ENCODE assay signal across 12 cellular contexts in the genomic region with DNA sequence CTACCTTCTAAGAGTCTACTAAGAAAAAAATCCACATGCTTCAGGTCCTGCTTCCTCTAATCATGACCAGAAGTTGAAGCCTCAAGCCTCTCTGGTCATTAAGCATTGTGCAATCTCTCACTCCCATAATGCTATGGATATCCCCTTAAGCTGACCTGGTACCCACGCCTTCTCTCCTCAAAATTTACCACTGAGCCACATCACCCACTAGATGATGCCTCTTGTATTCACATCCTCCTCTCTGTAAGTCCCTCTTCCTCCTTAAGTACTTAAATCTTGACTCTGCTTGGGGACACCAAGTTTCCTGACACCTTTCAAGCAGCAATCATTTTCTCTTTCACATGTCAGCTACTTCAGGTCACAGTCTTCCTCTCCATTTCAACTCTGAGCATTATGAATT. TPM values are rescaled to one million over a fixed set of nuclear protein-coding genes. Genes with fewer than 3 reads are reported as not detected.
DNase-seq lines count a peak whose midpoint lies in the region; ATAC-seq, FAIRE-seq and TF ChIP-seq lines count a peak whose summit lies in the region.
"Had no signal": no experiment of that assay in that cellular context is flagged by ENCODE, and none has a peak within 500 bp of the region (broad histone marks: within the 10 kb centered on the region; RNA-seq: fewer than 3 reads in every experiment).

No MANE protein-coding gene starts in this region.

- H3K4me3 ChIP-seq in prostate gland = no peak overlapping the region

- no peaks in the 10 kb centered on the region for H3K9me3 ChIP-seq in prostate gland

- H3K4me3 Mint-ChIP-seq in activated CD8-positive, alpha-beta T cell treated with anti-CD3 and anti-CD28 coated beads for 36 hours = no peak overlapping the region
- H3K4me3 Mint-ChIP-seq in activated T-helper 2 cell treated with anti-CD3 and anti-CD28 coated beads, Interferon-gamma antibody, Interleukin-2, Interleukin-4, amounts not matched to agents 10 μg/mL and 5 μg/mL and 100 μg/mL, durations not matched to agents 14 hours and 24 hours and 36 hours (ENCODE audit: low read depth) = no peak overlapping the region
- H3K4me3 Mint-ChIP-seq: dendritic cell treated with granulocyte-macrophage colony-stimulating factor and Interleukin-4, amounts not matched to agents 40 ng/mL and 50 ng/mL, for 4 days had no signal

- peak; percentile 14 for DNase-seq in activated CD8-positive, alpha-beta T cell treated with anti-CD3 and anti-CD28 coated beads for 36 hours
- DNase-seq in activated T-helper 2 cell treated with anti-CD3 and anti-CD28 coated beads, Interferon-gamma antibody, Interleukin-2, Interleukin-4, amounts not matched to agents 10 μg/mL and 5 μg/mL and 100 μg/mL, durations not matched to agents 14 hours and 24 hours and 36 hours (ENCODE audit: low spot score) = no peak
- DNase-seq in prostate gland (ENCODE audit: low spot score) = no peak
- DNase-seq in NCI-H2081 (lab: John Stamatoyannopoulos, UW) = no peak
- no peak for DNase-seq in RCC 7860 (ENCODE audit: low spot score)
- DNase-seq: activated effector memory CD4-positive, alpha-beta T cell treated with anti-CD3 and anti-CD28 coated beads, Interleukin-2, amount 50 U/mL, for 16 hours; head of caudate nucleus; midbrain had no signal

- POLR2A ChIA-PET in activated CD8-positive, alpha-beta T cell treated with anti-CD3 and anti-CD28 coated beads for 36 hours (lab: Charles Lee) = interaction anchor here (1.1 kb wide), 1 partner anchor 10 kb away, joined by 4 read pairs; a partner anchor contains a TSS

- H3K27ac Mint-ChIP-seq in activated CD8-positive, alpha-beta T cell treated with anti-CD3 and anti-CD28 coated beads for 36 hours = no peak overlapping the region
- H3K27ac Mint-ChIP-seq in activated T-helper 2 cell treated with anti-CD3 and anti-CD28 coated beads, Interferon-gamma antibody, Interleukin-2, Interleukin-4, amounts not matched to agents 10 μg/mL and 5 μg/mL and 100 μg/mL, durations not matched to agents 14 hours and 24 hours and 36 hours = no peak overlapping the region
- H3K27ac Mint-ChIP-seq: dendritic cell treated with granulocyte-macrophage colony-stimulating factor and Interleukin-4, amounts not matched to agents 40 ng/mL and 50 ng/mL, for 4 days had no signal

- CTCF ChIA-PET in activated CD8-positive, alpha-beta T cell treated with anti-CD3 and anti-CD28 coated beads for 36 hours (lab: Charles Lee) = interaction anchor here (0.8 to 1.6 kb wide), 2 partner anchors 46 to 53 kb away, joined by 3 to 4 read pairs; no protein-coding TSS in a partner anchor

- no peaks in the 10 kb centered on the region for H3K27me3 Mint-ChIP-seq in activated CD8-positive, alpha-beta T cell treated with anti-CD3 and anti-CD28 coated beads for 36 hours
- H3K27me3 Mint-ChIP-seq in activated T-helper 2 cell treated with anti-CD3 and anti-CD28 coated beads, Interferon-gamma antibody, Interleukin-2, Interleukin-4, amounts not matched to agents 10 μg/mL and 5 μg/mL and 100 μg/mL, durations not matched to agents 14 hours and 24 hours and 36 hours (ENCODE audit: low read depth) = no peaks in the 10 kb centered on the region
- H3K27me3 Mint-ChIP-seq: dendritic cell treated with granulocyte-macrophage colony-stimulating factor and Interleukin-4, amounts not matched to agents 40 ng/mL and 50 ng/mL, for 4 days had no signal

- H3K36me3 Mint-ChIP-seq in activated CD8-positive, alpha-beta T cell treated with anti-CD3 and anti-CD28 coated beads for 36 hours (ENCODE audit: low read depth) = peaks cover 12% of the 10 kb centered on the region
- H3K36me3 Mint-ChIP-seq in activated T-helper 2 cell treated with anti-CD3 and anti-CD28 coated beads, Interferon-gamma antibody, Interleukin-2, Interleukin-4, amounts not matched to agents 10 μg/mL and 5 μg/mL and 100 μg/mL, durations not matched to agents 14 hours and 24 hours and 36 hours (ENCODE audit: low read depth) = peaks cover 6% of the 10 kb centered on the region

- peaks cover 17% of the 10 kb centered on the region for H3K4me1 Mint-ChIP-seq in activated CD8-positive, alpha-beta T cell treated with anti-CD3 and anti-CD28 coated beads for 36 hours (ENCODE audit: low read depth)
- peaks cover 10% of the 10 kb centered on the region for H3K4me1 Mint-ChIP-seq in activated T-helper 2 cell treated with anti-CD3 and anti-CD28 coated beads, Interferon-gamma antibody, Interleukin-2, Interleukin-4, amounts not matched to agents 10 μg/mL and 5 μg/mL and 100 μg/mL, durations not matched to agents 14 hours and 24 hours and 36 hours (ENCODE audit: low read depth)

- no peak for FAIRE-seq in RCC 7860 (lab: Jason Lieb, UNC)

- TF ChIP-seq CTCF in activated CD8-positive, alpha-beta T cell treated with anti-CD3 and anti-CD28 coated beads for 36 hours (IDR thresholded peaks at IDR 0.05) = no peak
- no peak for TF ChIP-seq CTCF in prostate gland (IDR thresholded peaks at IDR 0.05)

- H3K36me3 ChIP-seq in prostate gland = no peaks in the 10 kb centered on the region

- ATAC-seq in GM18519 (IDR thresholded peaks at IDR 0.05; ENCODE audit: low FRiP score, unreplicated experiment) (peak; percentile 58), GM21390 (IDR thresholded peaks at IDR 0.05; ENCODE audit: unreplicated experiment) (peak; percentile 91), HG03095 (IDR thresholded peaks at IDR 0.05; ENCODE audit: unreplicated experiment) (peak; percentile 81)
- peak; percentile 84 for ATAC-seq in activated CD8-positive, alpha-beta T cell treated with anti-CD3 and anti-CD28 coated beads for 36 hours

- intact Hi-C loops in activated CD8-positive, alpha-beta T cell treated with anti-CD3 and anti-CD28 coated beads for 36 hours (cut with micrococcal nuclease) = no loop called here
- intact Hi-C loops in activated T-helper 2 cell treated with anti-CD3 and anti-CD28 coated beads, Interferon-gamma antibody, Interleukin-2, Interleukin-4, amounts not matched to agents 10 μg/mL and 5 μg/mL and 100 μg/mL, durations not matched to agents 14 hours and 24 hours and 36 hours (cut with micrococcal nuclease) = no loop called here
- intact Hi-C loops in prostate gland (cut with DNase I) = no loop called here

- H3K27ac ChIP-seq in prostate gland = no peak overlapping the region

- TF ChIP-seq POLR2A in prostate gland (IDR thresholded peaks at IDR 0.05) = no peak

- WGBS in prostate gland = 96% methylated on average over 1 of the region's 1 CpG

- H3K4me1 ChIP-seq in prostate gland (replicated peaks) = no peaks in the 10 kb centered on the region

- no peaks in the 10 kb centered on the region for H3K9me3 Mint-ChIP-seq in activated CD8-positive, alpha-beta T cell treated with anti-CD3 and anti-CD28 coated beads for 36 hours
- H3K9me3 Mint-ChIP-seq in activated T-helper 2 cell treated with anti-CD3 and anti-CD28 coated beads, Interferon-gamma antibody, Interleukin-2, Interleukin-4, amounts not matched to agents 10 μg/mL and 5 μg/mL and 100 μg/mL, durations not matched to agents 14 hours and 24 hours and 36 hours = no peaks in the 10 kb centered on the region
- H3K9me3 Mint-ChIP-seq: dendritic cell treated with granulocyte-macrophage colony-stimulating factor and Interleukin-4, amounts not matched to agents 40 ng/mL and 50 ng/mL, for 4 days had no signal

- no peaks in the 10 kb centered on the region for H3K27me3 ChIP-seq in prostate gland (replicated peaks; ENCODE audit: insufficient read depth)

RNA-seq across cellular contexts. Expression of a gene that starts 9.8 kb away (rescaled TPM):
- total RNA-seq in activated CD8-positive, alpha-beta T cell treated with anti-CD3 and anti-CD28 coated beads for 36 hours = 1 to 10 TPM; 5.9 to 6.4 TPM
- 8.8 and 9.1 TPM in 2 replicates for total RNA-seq in activated T-helper 2 cell treated with anti-CD3 and anti-CD28 coated beads, Interferon-gamma antibody, Interleukin-2, Interleukin-4, amounts not matched to agents 10 μg/mL and 5 μg/mL and 100 μg/mL, durations not matched to agents 14 hours and 24 hours and 36 hours
- total RNA-seq in prostate gland = 1 to 10 TPM; 4.1 to 8.4 TPM

RNA-seq across cellular contexts. Expression of a gene that starts 11.1 kb away (rescaled TPM):
- total RNA-seq in activated CD8-positive, alpha-beta T cell treated with anti-CD3 and anti-CD28 coated beads for 36 hours = 10 to 100 TPM; 31.9 to 34.8 TPM
- 24.8 and 25.5 TPM in 2 replicates for total RNA-seq in activated T-helper 2 cell treated with anti-CD3 and anti-CD28 coated beads, Interferon-gamma antibody, Interleukin-2, Interleukin-4, amounts not matched to agents 10 μg/mL and 5 μg/mL and 100 μg/mL, durations not matched to agents 14 hours and 24 hours and 36 hours
- total RNA-seq in prostate gland = 10 to 100 TPM; 11.1 to 15.8 TPM
